Comparison of ENCODE assay signal across 8 cellular contexts in genomic region chr3:194985031-194985578, GRCh38.
DNase-seq lines count a peak whose midpoint lies in the region; ATAC-seq and TF ChIP-seq lines count a peak whose summit lies in the region.

No MANE protein-coding gene starts in this region.

- H3K36me3 Mint-ChIP-seq in neural progenitor cell: no peaks in the 10 kb centered on the region

- peaks cover 11% of the 10 kb centered on the region for H3K4me1 ChIP-seq in neural progenitor cell

- H4K20me1 ChIP-seq in neural progenitor cell (ENCODE audit: low read depth): no peaks in the 10 kb centered on the region

- H3K27me3 ChIP-seq in neural progenitor cell: peaks cover 16% of the 10 kb centered on the region

- no peak overlapping the region for H3K4me3 Mint-ChIP-seq in neural progenitor cell

- H3K4me3 ChIP-seq in AG10803 (ENCODE audit: low read length): peak overlapping the region; percentile 38
- no peak overlapping the region for H3K4me3 ChIP-seq in neural progenitor cell

- peaks cover 14% of the 10 kb centered on the region for H3K4me1 Mint-ChIP-seq in neural progenitor cell

- peak overlapping the region; percentile 59 for H3K4me2 ChIP-seq in neural progenitor cell

- DNase-seq in AG10803 (ENCODE audit: low read depth) (peak; percentile 82), NCI-H510A (lab: John Stamatoyannopoulos, UW) (peak; percentile 26), fibroblast of peridontal ligament (ENCODE audit: extremely low read depth) (peak; percentile 57), neural progenitor cell (ENCODE audit: low spot score) (peak; percentile 85), NCI-H82 (lab: John Stamatoyannopoulos, UW) (no peak), GDM1 (lab: John Stamatoyannopoulos, UW) (no peak)

- no peaks in the 10 kb centered on the region for H3F3A ChIP-seq in neural progenitor cell (ENCODE audit: low read depth)

- peak; percentile 42 for TF ChIP-seq CTCF in AG10803 (conservative IDR thresholded peaks at IDR 0.05; ENCODE audit: low read length)
- peak; percentile 54 for TF ChIP-seq CTCF in neural progenitor cell (IDR thresholded peaks at IDR 0.05)

- peaks cover 11% of the 10 kb centered on the region for H3K9me3 Mint-ChIP-seq in neural progenitor cell

- H3K27me3 Mint-ChIP-seq in neural progenitor cell (ENCODE audit: insufficient read depth, low read depth): peaks cover 10% of the 10 kb centered on the region

- H3K9me3 ChIP-seq in neural progenitor cell (ENCODE audit: low read depth): no peaks in the 10 kb centered on the region

- H2AFZ ChIP-seq in neural progenitor cell (replicated peaks): peak overlapping the region; percentile 98

- no peak overlapping the region for H3K27ac ChIP-seq in neural progenitor cell

- H3K36me3 ChIP-seq in neural progenitor cell: no peaks in the 10 kb centered on the region

- H3K79me2 ChIP-seq in neural progenitor cell (ENCODE audit: low read depth): no peaks in the 10 kb centered on the region

- no peak for ATAC-seq in HG03565 (IDR thresholded peaks at IDR 0.05; ENCODE audit: unreplicated experiment)
- ATAC-seq in HG03135 (IDR thresholded peaks at IDR 0.05; ENCODE audit: unreplicated experiment): no peak

- no peak overlapping the region for H3K9ac ChIP-seq in neural progenitor cell

- H3K27ac Mint-ChIP-seq in neural progenitor cell: no peak overlapping the region

Comparison
In these comparisons a context has a peak if more than half of its experiments do, and no peak if none do; other contexts are left out.
1. DNase-seq: peak in AG10803 (single experiment), NCI-H510A (single experiment), fibroblast of peridontal ligament (single experiment) and neural progenitor cell (single experiment); none in NCI-H82 (single experiment) and GDM1 (single experiment).